Comparison of ENCODE assay signal across 25 cellular contexts in genomic region chr16:84014570-84015327, GRCh38. TPM values are rescaled to one million over a fixed set of nuclear protein-coding genes. Genes with fewer than 3 reads are reported as not detected.
DNase-seq lines count a peak whose midpoint lies in the region; ATAC-seq, FAIRE-seq and TF ChIP-seq lines count a peak whose summit lies in the region.
"Had no signal": no experiment of that assay in that cellular context is flagged by ENCODE, and none has a peak within 500 bp of the region (broad histone marks: within the 10 kb centered on the region; RNA-seq: fewer than 3 reads in every experiment).

No MANE protein-coding gene starts in this region.

- peaks cover 16% of the 10 kb centered on the region for H3K4me1 ChIP-seq in HepG2 (ENCODE audit: insufficient read depth, low read length)
- H3K4me1 ChIP-seq in right lobe of liver, result no peaks in the 10 kb centered on the region
- peaks cover 4% of the 10 kb centered on the region for H3K4me1 ChIP-seq in KMS-11 (ENCODE audit: low read depth, poor library complexity, severe bottlenecking)
- H3K4me1 ChIP-seq in colonic mucosa, result no peaks in the 10 kb centered on the region
- H3K4me1 ChIP-seq: vagina had no signal

- CTCF ChIA-PET in HepG2 (lab: Yijun Ruan, JAX; ENCODE audit: low intra/inter-chr PET ratio, low total read pairs), result no interaction called here

- H3K27ac Mint-ChIP-seq in stimulated activated memory B cell treated with anti-CD40 and anti-IgM and Interleukin-4, amounts not matched to agents 10 μg/mL and 1 μg/mL and 100 μg/mL, for 72 hours, result no peak overlapping the region
- H3K27ac Mint-ChIP-seq: activated CD4-positive, alpha-beta memory T cell treated with anti-CD3 and anti-CD28 coated beads, Interleukin-2, amount 10 ng/mL, durations not matched to agents 7 days and 5 days; activated naive CD4-positive, alpha-beta T cell treated with anti-CD3 and anti-CD28 coated beads, Interleukin-2, amount 50 U/mL, for 24 hours; HFFc6; T-helper 17 cell had no signal

- intact Hi-C loops in HepG2 (cut with micrococcal nuclease; ENCODE audit: unreplicated experiment) (no loop called here), right lobe of liver (cut with DNase I) (no loop called here), colonic mucosa (cut with DNase I) (no loop called here)

- H3K27me3 ChIP-seq in HepG2 (ENCODE audit: control insufficient read depth in 1 of 2, insufficient read depth in 2 of 2, low read length in 2 of 2) (peaks cover 0 to 13% of the 10 kb centered on the region in 2 experiments; a peak in 2 of 5 replicates), right lobe of liver (no peaks in the 10 kb centered on the region), KMS-11 (ENCODE audit: insufficient read depth, low read depth) (peaks cover 67% of the 10 kb centered on the region), colonic mucosa (no peaks in the 10 kb centered on the region)
- H3K27me3 ChIP-seq: cardiac muscle cell, vagina had no signal

- H3K9me3 ChIP-seq in HepG2 (ENCODE audit: low read length) (peaks cover 10% of the 10 kb centered on the region; the same call in 1 of the 2 replicates), right lobe of liver (no peaks in the 10 kb centered on the region), colonic mucosa (no peaks in the 10 kb centered on the region)
- H3K9me3 ChIP-seq: thoracic aorta, vagina had no signal

- H3K79me2 ChIP-seq in HepG2 (ENCODE audit: insufficient read depth, low read length) (no peaks in the 10 kb centered on the region), KMS-11 (ENCODE audit: insufficient read depth, low read depth) (no peaks in the 10 kb centered on the region)

- no peak for ATAC-seq in HepG2
- no peak for ATAC-seq in right lobe of liver
- no peak for ATAC-seq in stimulated activated memory B cell treated with anti-CD40 and anti-IgM and Interleukin-4, amounts not matched to agents 10 μg/mL and 1 μg/mL and 100 μg/mL, for 72 hours

- H2AFZ ChIP-seq in HepG2 (ENCODE audit: low read length), result no peak overlapping the region
- no peak overlapping the region; the same call in 1 of the 2 replicates for H2AFZ ChIP-seq in KMS-11 (ENCODE audit: low read depth)

- peaks cover 45% of the 10 kb centered on the region for H3K27me3 Mint-ChIP-seq in stimulated activated memory B cell treated with anti-CD40 and anti-IgM and Interleukin-4, amounts not matched to agents 10 μg/mL and 1 μg/mL and 100 μg/mL, for 72 hours
- H3K27me3 Mint-ChIP-seq: activated CD4-positive, alpha-beta memory T cell treated with anti-CD3 and anti-CD28 coated beads, Interleukin-2, amount 10 ng/mL, durations not matched to agents 7 days and 5 days; activated naive CD4-positive, alpha-beta T cell treated with anti-CD3 and anti-CD28 coated beads, Interleukin-2, amount 50 U/mL, for 24 hours; T-helper 17 cell had no signal

- H3K27ac ChIP-seq in HepG2 (ENCODE audit: extremely low read length, insufficient read depth, low read length) (no peak overlapping the region), right lobe of liver (no peak overlapping the region), KMS-11 (no peak overlapping the region), colonic mucosa (no peak overlapping the region)
- H3K27ac ChIP-seq: cardiac muscle cell, coronary artery, epithelial cell of prostate, thoracic aorta, vagina had no signal

- TF ChIP-seq RAD21 in HepG2 (CRISPR knock-in tag; IDR thresholded peaks at IDR 0.05), result 0 out of 2 replicates have a peak, but pooled peaks have one; percentile 9

- no peaks in the 10 kb centered on the region for H4K20me1 ChIP-seq in HepG2 (ENCODE audit: insufficient read depth, low read length)
- no peaks in the 10 kb centered on the region for H4K20me1 ChIP-seq in KMS-11 (ENCODE audit: insufficient read depth)

- H3K9me3 Mint-ChIP-seq in stimulated activated memory B cell treated with anti-CD40 and anti-IgM and Interleukin-4, amounts not matched to agents 10 μg/mL and 1 μg/mL and 100 μg/mL, for 72 hours, result peaks cover 6% of the 10 kb centered on the region
- H3K9me3 Mint-ChIP-seq: activated CD4-positive, alpha-beta memory T cell treated with anti-CD3 and anti-CD28 coated beads, Interleukin-2, amount 10 ng/mL, durations not matched to agents 7 days and 5 days; activated naive CD4-positive, alpha-beta T cell treated with anti-CD3 and anti-CD28 coated beads, Interleukin-2, amount 50 U/mL, for 24 hours had no signal

- POLR2A ChIA-PET in HepG2 (lab: Yijun Ruan, JAX), result interaction anchor here (0.6 to 1.4 kb wide), 6 partner anchors 19 to 773 kb away, joined by 3 to 15 read pairs (median 6); partner anchors contain the start of genes MBTPS1 and OSGIN1

- TF ChIP-seq EP300 in HepG2 (IDR thresholded peaks at IDR 0.05; ENCODE audit: low read depth in 2 of 2, low read length in 2 of 2), result no peak
- no peak for TF ChIP-seq EP300 in HepG2 (CRISPR knock-in tag; IDR thresholded peaks at IDR 0.05; ENCODE audit: borderline replicate concordance)

- FAIRE-seq in HepG2 (lab: Jason Lieb, UNC), result no peak
- FAIRE-seq: kidney had no signal

- WGBS in HepG2 (ENCODE audit: low lambda C conversion rate), result 43% methylated on average over 12 of the region's 14 CpGs
- 53% methylated on average over 7 of the region's 14 CpGs for WGBS in right lobe of liver (ENCODE audit: insufficient coverage, low coverage, low lambda C conversion rate, missing lambda C conversion rate)

- BruUV-seq in HepG2 (replicated peaks; lab: Mats Ljungman, UMichigan), result no TSS peak

- TF ChIP-seq POLR2A in HepG2 (IDR thresholded peaks at IDR 0.05; ENCODE audit: insufficient read depth in 1 of 2, low read depth in 2 of 2, low read length in 2 of 2), result no peak
- no peak for TF ChIP-seq POLR2A in right lobe of liver (IDR thresholded peaks at IDR 0.05)

- peak overlapping the region; percentile 9 for H3K4me3 Mint-ChIP-seq in stimulated activated memory B cell treated with anti-CD40 and anti-IgM and Interleukin-4, amounts not matched to agents 10 μg/mL and 1 μg/mL and 100 μg/mL, for 72 hours
- H3K4me3 Mint-ChIP-seq: activated CD4-positive, alpha-beta memory T cell treated with anti-CD3 and anti-CD28 coated beads, Interleukin-2, amount 10 ng/mL, durations not matched to agents 7 days and 5 days; HFFc6; T-helper 17 cell had no signal

- no peak for DNase-seq in HepG2 (ENCODE audit: low spot score)
- no peak for DNase-seq in right lobe of liver
- DNase-seq in colonic mucosa, result peak; percentile 23
- no peak for DNase-seq in DMS114 treated with DMSO at 0.1 percent for 48 hours (lab: John Stamatoyannopoulos, UW; ENCODE audit: unreplicated experiment)
- no peak for DNase-seq in germinal center (ENCODE audit: low spot score)
- no peak for DNase-seq in middle frontal gyrus (ENCODE audit: extremely low spot score, low spot score)
- DNase-seq: KG1, kidney, NCI-H510A had no signal

- no peaks in the 10 kb centered on the region for H3K36me3 Mint-ChIP-seq in stimulated activated memory B cell treated with anti-CD40 and anti-IgM and Interleukin-4, amounts not matched to agents 10 μg/mL and 1 μg/mL and 100 μg/mL, for 72 hours
- H3K36me3 Mint-ChIP-seq: activated naive CD4-positive, alpha-beta T cell treated with anti-CD3 and anti-CD28 coated beads, Interleukin-2, amount 50 U/mL, for 24 hours; CD4-positive, alpha-beta memory T cell; naive B cell had no signal

- TF ChIP-seq CTCF in HepG2 (CRISPR knock-in tag; IDR thresholded peaks at IDR 0.05), result no peak
- no peak for TF ChIP-seq CTCF in right lobe of liver (IDR thresholded peaks at IDR 0.05)
- TF ChIP-seq CTCF in KMS-11 (conservative IDR thresholded peaks at IDR 0.05; ENCODE audit: low read depth, low read length), result no peak
- TF ChIP-seq CTCF in colonic mucosa (IDR thresholded peaks at IDR 0.05), result no peak

- H3K9ac ChIP-seq in HepG2 (ENCODE audit: insufficient read depth, low read depth, low read length) (no peak overlapping the region), KMS-11 (no peak overlapping the region), colonic mucosa (ENCODE audit: low read depth in 2 of 2, low read length in 2 of 2) (no peak overlapping the region)

- in situ Hi-C loops in HepG2 (cut with HindIII; ENCODE audit: extremely low pct_ligation_motif_present, low pct_unique_long_range_greater_than_20kb), result no loop called here

- H3K36me3 ChIP-seq in HepG2 (replicated peaks in 1 of 2; ENCODE audit: control insufficient read depth in 1 of 2, insufficient read depth in 2 of 2, low read length in 2 of 2) (no peaks in the 10 kb centered on the region), right lobe of liver (no peaks in the 10 kb centered on the region), KMS-11 (ENCODE audit: insufficient read depth) (no peaks in the 10 kb centered on the region), colonic mucosa (no peaks in the 10 kb centered on the region)
- H3K36me3 ChIP-seq: cardiac muscle cell, thoracic aorta, vagina had no signal

- peaks cover 13% of the 10 kb centered on the region for H3K4me1 Mint-ChIP-seq in stimulated activated memory B cell treated with anti-CD40 and anti-IgM and Interleukin-4, amounts not matched to agents 10 μg/mL and 1 μg/mL and 100 μg/mL, for 72 hours

- H3K4me2 ChIP-seq in HepG2 (ENCODE audit: low read depth, low read length) (peak overlapping the region; percentile 15; the same call in 1 of the 2 replicates), KMS-11 (0 out of 2 replicates have a peak overlapping the region, but pooled peaks have one; percentile 1)

- peak overlapping the region in 1 of 3 experiments; percentile 6; a peak in 1 of 6 replicates for H3K4me3 ChIP-seq in HepG2 (replicated peaks in 1 of 3; ENCODE audit: insufficient read depth in 1 of 3, low read depth in 2 of 3, low read length in 3 of 3)
- H3K4me3 ChIP-seq in right lobe of liver, result no peak overlapping the region
- no peak overlapping the region for H3K4me3 ChIP-seq in KMS-11 (IDR thresholded peaks at IDR 0.05; ENCODE audit: insufficient read depth, low read depth, low read length)
- no peak overlapping the region for H3K4me3 ChIP-seq in colonic mucosa
- H3K4me3 ChIP-seq: cardiac muscle cell, coronary artery, thoracic aorta, vagina had no signal

RNA-seq across cellular contexts. Expression of gene SLC38A8, which starts 27.8 kb away (rescaled TPM):
- total RNA-seq in HepG2 (2016; rRNA removed; fragmentation: Illumina TruSeq; extraction: Trizol), result 0.24 TPM in 1 of 2 replicates, not detected in the other
- not detected in 2 replicates for total RNA-seq in HepG2 (2016; cell fraction: cytosol; rRNA removed; fragmentation: Illumina TruSeq; extraction: Trizol; ENCODE audit: low read depth)
- total RNA-seq in HepG2 (2016; cell fraction: insoluble cytoplasmic fraction; rRNA removed; fragmentation: Illumina TruSeq; extraction: Trizol), result not detected in 2 replicates
- total RNA-seq in HepG2 (2016; cell fraction: membrane; rRNA removed; fragmentation: Illumina TruSeq; extraction: Trizol), result 0.31 TPM in 1 of 2 replicates, not detected in the other
- total RNA-seq in HepG2 (2016; cell fraction: nucleus; rRNA removed; fragmentation: Illumina TruSeq; extraction: Trizol), result not detected in 2 replicates
- polyA plus RNA-seq in HepG2 (2011; rRNA removed), result 0.37 and 0.61 TPM in 2 replicates
- 0.30 and 0.38 TPM in 2 replicates for polyA plus RNA-seq in HepG2 (2011; cell fraction: cytosol; rRNA removed)
- 0.16 and 0.71 TPM in 2 replicates for polyA plus RNA-seq in HepG2 (2011; cell fraction: nucleus; rRNA removed)
- polyA plus RNA-seq in HepG2 (2012), result 0.13 TPM in 1 of 2 replicates, not detected in the other
- polyA plus RNA-seq in HepG2 (2016; cell fraction: cytosol; fragmentation: Illumina TruSeq; extraction: Trizol; ENCODE audit: low read depth), result not detected in 2 replicates
- polyA plus RNA-seq in HepG2 (2016; cell fraction: insoluble cytoplasmic fraction; fragmentation: Illumina TruSeq; extraction: Trizol; ENCODE audit: low read depth), result not detected in 2 replicates
- not detected in 2 replicates for polyA plus RNA-seq in HepG2 (2016; cell fraction: membrane; fragmentation: Illumina TruSeq; extraction: Trizol; ENCODE audit: low read depth)
- polyA plus RNA-seq in HepG2 (2016; cell fraction: nucleus; fragmentation: Illumina TruSeq; extraction: Trizol; ENCODE audit: insufficient read depth, low read depth), result not detected in 2 replicates
- 0.36 TPM in 1 of 2 replicates, not detected in the other for polyA minus RNA-seq in HepG2 (2011; rRNA and poly(A)+ RNA removed; ENCODE audit: low replicate concordance)
- polyA minus RNA-seq in HepG2 (2011; cell fraction: cytosol; rRNA and poly(A)+ RNA removed), result not detected in 2 replicates
- polyA minus RNA-seq in HepG2 (2011; cell fraction: nucleus; rRNA and poly(A)+ RNA removed), result not detected in 2 replicates
- total RNA-seq in right lobe of liver, result not detected
- total RNA-seq in colonic mucosa, result not detected
- total RNA-seq: A172; activated CD4-positive, alpha-beta memory T cell treated with anti-CD3 and anti-CD28 coated beads, Interleukin-2, amount 10 ng/mL, durations not matched to agents 7 days and 5 days; cardiac muscle cell; CD4-positive, alpha-beta memory T cell; HFFc6; HT1080; kidney; omental fat pad; T-helper 17 cell; thoracic aorta; vagina had no signal
- polyA plus RNA-seq: cardiac muscle cell; CD4-positive, alpha-beta memory T cell had no signal

RNA-seq across cellular contexts. Expression of gene NECAB2, which starts 46.7 kb away (rescaled TPM):
- total RNA-seq in HepG2 (2016; rRNA removed; fragmentation: Illumina TruSeq; extraction: Trizol) (0.49 TPM in 1 of 2 replicates, not detected in the other), right lobe of liver (10 to 100 TPM in 3 of 6 experiments, 1 to 10 TPM in 2, under 1 TPM in 1; 0.56 to 26.8 (median 7.1) TPM), colonic mucosa (under 1 TPM; 0.25 to 0.42 TPM)
- total RNA-seq in HepG2 (2016; cell fraction: cytosol; rRNA removed; fragmentation: Illumina TruSeq; extraction: Trizol; ENCODE audit: low read depth), result not detected in 2 replicates
- not detected in 2 replicates for total RNA-seq in HepG2 (2016; cell fraction: insoluble cytoplasmic fraction; rRNA removed; fragmentation: Illumina TruSeq; extraction: Trizol)
- not detected in 2 replicates for total RNA-seq in HepG2 (2016; cell fraction: membrane; rRNA removed; fragmentation: Illumina TruSeq; extraction: Trizol)
- not detected in 2 replicates for total RNA-seq in HepG2 (2016; cell fraction: nucleus; rRNA removed; fragmentation: Illumina TruSeq; extraction: Trizol)
- polyA plus RNA-seq in HepG2 (2011; rRNA removed), result 0.21 TPM in 1 of 2 replicates, not detected in the other
- polyA plus RNA-seq in HepG2 (2011; cell fraction: cytosol; rRNA removed), result 0.05 TPM in 1 of 2 replicates, not detected in the other
- 0.77 and 1.2 TPM in 2 replicates for polyA plus RNA-seq in HepG2 (2011; cell fraction: nucleus; rRNA removed)
- polyA plus RNA-seq in HepG2 (2012), result not detected in 2 replicates
- not detected in 2 replicates for polyA plus RNA-seq in HepG2 (2016; cell fraction: cytosol; fragmentation: Illumina TruSeq; extraction: Trizol; ENCODE audit: low read depth)
- not detected in 2 replicates for polyA plus RNA-seq in HepG2 (2016; cell fraction: insoluble cytoplasmic fraction; fragmentation: Illumina TruSeq; extraction: Trizol; ENCODE audit: low read depth)
- not detected in 2 replicates for polyA plus RNA-seq in HepG2 (2016; cell fraction: membrane; fragmentation: Illumina TruSeq; extraction: Trizol; ENCODE audit: low read depth)
- not detected in 2 replicates for polyA plus RNA-seq in HepG2 (2016; cell fraction: nucleus; fragmentation: Illumina TruSeq; extraction: Trizol; ENCODE audit: insufficient read depth, low read depth)
- 0.21 TPM in 1 of 2 replicates, not detected in the other for polyA minus RNA-seq in HepG2 (2011; rRNA and poly(A)+ RNA removed; ENCODE audit: low replicate concordance)
- not detected in 2 replicates for polyA minus RNA-seq in HepG2 (2011; cell fraction: cytosol; rRNA and poly(A)+ RNA removed)
- polyA minus RNA-seq in HepG2 (2011; cell fraction: nucleus; rRNA and poly(A)+ RNA removed), result 0.62 TPM in 1 of 2 replicates, not detected in the other
- total RNA-seq: activated CD4-positive, alpha-beta memory T cell treated with anti-CD3 and anti-CD28 coated beads, Interleukin-2, amount 10 ng/mL, durations not matched to agents 7 days and 5 days; CD4-positive, alpha-beta memory T cell; HT1080; T-helper 17 cell; thoracic aorta; vagina had no signal
- polyA plus RNA-seq: CD4-positive, alpha-beta memory T cell had no signal
